In the genomic region with DNA sequence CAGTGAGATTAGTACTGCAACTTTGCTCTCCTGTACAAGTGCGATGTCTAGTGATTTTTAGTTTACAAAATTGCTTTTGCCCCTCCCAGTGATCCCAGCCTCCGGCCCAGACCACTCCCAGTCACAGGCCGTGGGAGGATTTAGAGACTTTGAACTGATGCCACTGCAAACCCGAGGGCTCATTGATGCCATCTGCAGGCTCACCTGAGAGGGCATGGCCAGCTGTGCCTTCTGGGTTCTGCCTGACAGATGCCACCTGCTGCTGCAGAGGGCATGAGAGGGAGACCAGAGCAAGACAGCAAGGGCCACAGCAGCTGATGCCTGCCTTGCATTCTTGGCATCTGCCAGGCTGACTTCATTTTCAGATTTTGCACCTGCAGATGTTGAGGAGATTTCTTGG, we compare ENCODE assay signal across 16 cellular contexts.
A peak's percentile ranks its signal among the peaks of the same experiment; 100 is the strongest.
DNase-seq lines count a peak whose midpoint lies in the region; ATAC-seq and TF ChIP-seq lines count a peak whose summit lies in the region.
"Had no signal": no experiment of that assay in that cellular context is flagged by ENCODE, and none has a peak within 500 bp of the region (broad histone marks: within the 10 kb centered on the region; RNA-seq: fewer than 3 reads in every experiment).

No MANE protein-coding gene starts in this region.

- no peak overlapping the region for H3K27ac ChIP-seq in substantia nigra (ENCODE audit: low read depth, low read length, poor library complexity, severe bottlenecking)

- peak; percentile 47 for TF ChIP-seq CTCF in LNCAP (IDR thresholded peaks at IDR 0.05)
- TF ChIP-seq CTCF in epithelial cell of proximal tubule (conservative IDR thresholded peaks at IDR 0.05; ENCODE audit: low read depth, low read length), result peak; percentile 22

- H3K4me3 ChIP-seq in epithelial cell of proximal tubule (ENCODE audit: low read depth, low read length), result no peak overlapping the region
- H3K4me3 ChIP-seq: lung had no signal

- DNase-seq in DMS 273 (lab: John Stamatoyannopoulos, UW; ENCODE audit: unreplicated experiment) (peak; percentile 95), NCI-H510A treated with DMSO at 0.1 percent for 48 hours (lab: John Stamatoyannopoulos, UW) (peak; percentile 49), epithelial cell of proximal tubule (ENCODE audit: low read depth) (no peak), T1000 (lab: John Stamatoyannopoulos, UW) (no peak), NCI-H146 (lab: John Stamatoyannopoulos, UW) (no peak), substantia nigra (lab: John Stamatoyannopoulos, UW) (no peak)
- DNase-seq: activated CD4-positive, alpha-beta memory T cell treated with anti-CD3 and anti-CD28 coated beads, Interleukin-2, amount 10 ng/mL, durations not matched to agents 7 days and 5 days; activated CD4-positive, CD25-positive, alpha-beta regulatory T cell; dermis blood vessel endothelial cell; retina; stimulated activated CD4-positive, alpha-beta T cell treated with anti-CD3 and anti-CD28 coated beads, Interleukin-12 subunit alpha, Interleukin-12 subunit beta, amount 100 ng/mL, for 4 hours; stimulated activated CD8-positive, alpha-beta memory T cell treated with anti-CD3 and anti-CD28 coated beads, Interleukin-4, amount 100 ng/mL, for 48 hours had no signal

- ATAC-seq in HG02938 (IDR thresholded peaks at IDR 0.05; ENCODE audit: unreplicated experiment), result no peak
- ATAC-seq: Panc1 had no signal

Comparison
In these comparisons a context has a peak if more than half of its experiments do, and no peak if none do; other contexts are left out.
1. DNase-seq: peak in DMS 273 (single experiment) and NCI-H510A treated with DMSO at 0.1 percent for 48 hours (single experiment); none in epithelial cell of proximal tubule (single experiment), T1000 (single experiment), NCI-H146 (single experiment) and substantia nigra (0 of 49).